In genomic region chr5:95646569-95647330, GRCh38 we compare ENCODE assay signal across 1 cellular context.
TF ChIP-seq lines count a peak whose summit lies in the region.

RFESD (plus strand) TSS chr5:95646777; CDS start chr5:95652272, 5,495 bp downstream.

TF ChIP-seq in HepG2, 621 proteins besides CTCF, POLR2A, EP300 and RAD21 (continued from another document and continues in another):
- TF ChIP-seq, protein P1, sequence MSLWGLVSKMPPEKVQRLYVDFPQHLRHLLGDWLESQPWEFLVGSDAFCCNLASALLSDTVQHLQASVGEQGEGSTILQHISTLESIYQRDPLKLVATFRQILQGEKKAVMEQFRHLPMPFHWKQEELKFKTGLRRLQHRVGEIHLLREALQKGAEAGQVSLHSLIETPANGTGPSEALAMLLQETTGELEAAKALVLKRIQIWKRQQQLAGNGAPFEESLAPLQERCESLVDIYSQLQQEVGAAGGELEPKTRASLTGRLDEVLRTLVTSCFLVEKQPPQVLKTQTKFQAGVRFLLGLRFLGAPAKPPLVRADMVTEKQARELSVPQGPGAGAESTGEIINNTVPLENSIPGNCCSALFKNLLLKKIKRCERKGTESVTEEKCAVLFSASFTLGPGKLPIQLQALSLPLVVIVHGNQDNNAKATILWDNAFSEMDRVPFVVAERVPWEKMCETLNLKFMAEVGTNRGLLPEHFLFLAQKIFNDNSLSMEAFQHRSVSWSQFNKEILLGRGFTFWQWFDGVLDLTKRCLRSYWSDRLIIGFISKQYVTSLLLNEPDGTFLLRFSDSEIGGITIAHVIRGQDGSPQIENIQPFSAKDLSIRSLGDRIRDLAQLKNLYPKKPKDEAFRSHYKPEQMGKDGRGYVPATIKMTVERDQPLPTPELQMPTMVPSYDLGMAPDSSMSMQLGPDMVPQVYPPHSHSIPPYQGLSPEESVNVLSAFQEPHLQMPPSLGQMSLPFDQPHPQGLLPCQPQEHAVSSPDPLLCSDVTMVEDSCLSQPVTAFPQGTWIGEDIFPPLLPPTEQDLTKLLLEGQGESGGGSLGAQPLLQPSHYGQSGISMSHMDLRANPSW (CRISPR knock-in tag; IDR thresholded peaks at IDR 0.05; ENCODE audit: borderline replicate concordance): peak; percentile 80; the same call in 1 of the 2 replicates
- TF ChIP-seq SMAD9 (CRISPR knock-in tag; IDR thresholded peaks at IDR 0.05): no peak
- TF ChIP-seq ZNF335 (CRISPR knock-in tag; IDR thresholded peaks at IDR 0.05): peak; percentile 64; the same call in 1 of the 2 replicates
- TF ChIP-seq ESRRA (CRISPR knock-in tag; IDR thresholded peaks at IDR 0.05; ENCODE audit: low read depth): no peak; the same call in 1 of the 2 replicates
- TF ChIP-seq, protein P2, sequence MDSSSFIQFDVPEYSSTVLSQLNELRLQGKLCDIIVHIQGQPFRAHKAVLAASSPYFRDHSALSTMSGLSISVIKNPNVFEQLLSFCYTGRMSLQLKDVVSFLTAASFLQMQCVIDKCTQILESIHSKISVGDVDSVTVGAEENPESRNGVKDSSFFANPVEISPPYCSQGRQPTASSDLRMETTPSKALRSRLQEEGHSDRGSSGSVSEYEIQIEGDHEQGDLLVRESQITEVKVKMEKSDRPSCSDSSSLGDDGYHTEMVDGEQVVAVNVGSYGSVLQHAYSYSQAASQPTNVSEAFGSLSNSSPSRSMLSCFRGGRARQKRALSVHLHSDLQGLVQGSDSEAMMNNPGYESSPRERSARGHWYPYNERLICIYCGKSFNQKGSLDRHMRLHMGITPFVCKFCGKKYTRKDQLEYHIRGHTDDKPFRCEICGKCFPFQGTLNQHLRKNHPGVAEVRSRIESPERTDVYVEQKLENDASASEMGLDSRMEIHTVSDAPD (CRISPR knock-in tag; IDR thresholded peaks at IDR 0.05): peak; percentile 85; the same call in 1 of the 2 replicates
- TF ChIP-seq ZSCAN25 (CRISPR knock-in tag; IDR thresholded peaks at IDR 0.05): peak; percentile 92
- peak; percentile 70; the same call in 1 of the 2 replicates for TF ChIP-seq ZNF563 (CRISPR knock-in tag; IDR thresholded peaks at IDR 0.05)
- TF ChIP-seq MTA1 (CRISPR knock-in tag; IDR thresholded peaks at IDR 0.05; ENCODE audit: borderline replicate concordance): peak; percentile 64; the same call in 1 of the 2 replicates
- TF ChIP-seq, protein P3, sequence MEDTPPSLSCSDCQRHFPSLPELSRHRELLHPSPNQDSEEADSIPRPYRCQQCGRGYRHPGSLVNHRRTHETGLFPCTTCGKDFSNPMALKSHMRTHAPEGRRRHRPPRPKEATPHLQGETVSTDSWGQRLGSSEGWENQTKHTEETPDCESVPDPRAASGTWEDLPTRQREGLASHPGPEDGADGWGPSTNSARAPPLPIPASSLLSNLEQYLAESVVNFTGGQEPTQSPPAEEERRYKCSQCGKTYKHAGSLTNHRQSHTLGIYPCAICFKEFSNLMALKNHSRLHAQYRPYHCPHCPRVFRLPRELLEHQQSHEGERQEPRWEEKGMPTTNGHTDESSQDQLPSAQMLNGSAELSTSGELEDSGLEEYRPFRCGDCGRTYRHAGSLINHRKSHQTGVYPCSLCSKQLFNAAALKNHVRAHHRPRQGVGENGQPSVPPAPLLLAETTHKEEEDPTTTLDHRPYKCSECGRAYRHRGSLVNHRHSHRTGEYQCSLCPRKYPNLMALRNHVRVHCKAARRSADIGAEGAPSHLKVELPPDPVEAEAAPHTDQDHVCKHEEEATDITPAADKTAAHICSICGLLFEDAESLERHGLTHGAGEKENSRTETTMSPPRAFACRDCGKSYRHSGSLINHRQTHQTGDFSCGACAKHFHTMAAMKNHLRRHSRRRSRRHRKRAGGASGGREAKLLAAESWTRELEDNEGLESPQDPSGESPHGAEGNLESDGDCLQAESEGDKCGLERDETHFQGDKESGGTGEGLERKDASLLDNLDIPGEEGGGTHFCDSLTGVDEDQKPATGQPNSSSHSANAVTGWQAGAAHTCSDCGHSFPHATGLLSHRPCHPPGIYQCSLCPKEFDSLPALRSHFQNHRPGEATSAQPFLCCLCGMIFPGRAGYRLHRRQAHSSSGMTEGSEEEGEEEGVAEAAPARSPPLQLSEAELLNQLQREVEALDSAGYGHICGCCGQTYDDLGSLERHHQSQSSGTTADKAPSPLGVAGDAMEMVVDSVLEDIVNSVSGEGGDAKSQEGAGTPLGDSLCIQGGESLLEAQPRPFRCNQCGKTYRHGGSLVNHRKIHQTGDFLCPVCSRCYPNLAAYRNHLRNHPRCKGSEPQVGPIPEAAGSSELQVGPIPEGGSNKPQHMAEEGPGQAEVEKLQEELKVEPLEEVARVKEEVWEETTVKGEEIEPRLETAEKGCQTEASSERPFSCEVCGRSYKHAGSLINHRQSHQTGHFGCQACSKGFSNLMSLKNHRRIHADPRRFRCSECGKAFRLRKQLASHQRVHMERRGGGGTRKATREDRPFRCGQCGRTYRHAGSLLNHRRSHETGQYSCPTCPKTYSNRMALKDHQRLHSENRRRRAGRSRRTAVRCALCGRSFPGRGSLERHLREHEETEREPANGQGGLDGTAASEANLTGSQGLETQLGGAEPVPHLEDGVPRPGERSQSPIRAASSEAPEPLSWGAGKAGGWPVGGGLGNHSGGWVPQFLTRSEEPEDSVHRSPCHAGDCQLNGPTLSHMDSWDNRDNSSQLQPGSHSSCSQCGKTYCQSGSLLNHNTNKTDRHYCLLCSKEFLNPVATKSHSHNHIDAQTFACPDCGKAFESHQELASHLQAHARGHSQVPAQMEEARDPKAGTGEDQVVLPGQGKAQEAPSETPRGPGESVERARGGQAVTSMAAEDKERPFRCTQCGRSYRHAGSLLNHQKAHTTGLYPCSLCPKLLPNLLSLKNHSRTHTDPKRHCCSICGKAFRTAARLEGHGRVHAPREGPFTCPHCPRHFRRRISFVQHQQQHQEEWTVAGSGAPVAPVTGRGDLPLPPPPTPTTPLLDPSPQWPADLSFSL (CRISPR knock-in tag; IDR thresholded peaks at IDR 0.05): 0 out of 2 replicates have a peak, but pooled peaks have one; percentile 34
- TF ChIP-seq ZNF512 (CRISPR knock-in tag; IDR thresholded peaks at IDR 0.05): no peak
- TF ChIP-seq ZMYM4 (CRISPR knock-in tag; IDR thresholded peaks at IDR 0.05): peak; percentile 98
- 0 out of 2 replicates have a peak, but pooled peaks have one; percentile 42 for TF ChIP-seq TBX3 (IDR thresholded peaks at IDR 0.05; ENCODE audit: borderline replicate concordance)
- 0 out of 2 replicates have a peak, but pooled peaks have one; percentile 28 for TF ChIP-seq ZNF136 (CRISPR knock-in tag; IDR thresholded peaks at IDR 0.05; ENCODE audit: low read depth)
- peak; percentile 89 for TF ChIP-seq ZNF614 (CRISPR knock-in tag; IDR thresholded peaks at IDR 0.05; ENCODE audit: borderline replicate concordance)
- peak; percentile 27; the same call in 1 of the 2 replicates for TF ChIP-seq ZNF652 (CRISPR knock-in tag; IDR thresholded peaks at IDR 0.05; ENCODE audit: borderline replicate concordance, low read depth)
- TF ChIP-seq NAIF1 (CRISPR knock-in tag; IDR thresholded peaks at IDR 0.05; ENCODE audit: borderline replicate concordance): peak; percentile 83; the same call in 1 of the 2 replicates
- TF ChIP-seq ZNF781 (CRISPR knock-in tag; IDR thresholded peaks at IDR 0.05; ENCODE audit: borderline replicate concordance, not compliant biosample characterization): peak; percentile 73
- peak; percentile 65 for TF ChIP-seq GATAD1 (CRISPR knock-in tag; IDR thresholded peaks at IDR 0.05)
- TF ChIP-seq, protein P4, sequence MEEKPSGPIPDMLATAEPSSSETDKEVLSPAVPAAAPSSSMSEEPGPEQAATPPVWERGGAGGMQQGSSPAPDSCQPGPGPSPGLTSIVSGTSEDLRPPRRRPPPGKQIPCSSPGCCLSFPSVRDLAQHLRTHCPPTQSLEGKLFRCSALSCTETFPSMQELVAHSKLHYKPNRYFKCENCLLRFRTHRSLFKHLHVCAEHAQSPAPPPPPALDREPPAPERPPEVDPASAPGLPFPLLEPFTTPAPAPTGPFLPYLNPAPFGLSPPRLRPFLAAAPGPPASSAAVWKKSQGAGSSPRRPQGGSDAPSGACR (CRISPR knock-in tag; IDR thresholded peaks at IDR 0.05): 0 out of 2 replicates have a peak, but pooled peaks have one; percentile 87
- TF ChIP-seq, protein P5, sequence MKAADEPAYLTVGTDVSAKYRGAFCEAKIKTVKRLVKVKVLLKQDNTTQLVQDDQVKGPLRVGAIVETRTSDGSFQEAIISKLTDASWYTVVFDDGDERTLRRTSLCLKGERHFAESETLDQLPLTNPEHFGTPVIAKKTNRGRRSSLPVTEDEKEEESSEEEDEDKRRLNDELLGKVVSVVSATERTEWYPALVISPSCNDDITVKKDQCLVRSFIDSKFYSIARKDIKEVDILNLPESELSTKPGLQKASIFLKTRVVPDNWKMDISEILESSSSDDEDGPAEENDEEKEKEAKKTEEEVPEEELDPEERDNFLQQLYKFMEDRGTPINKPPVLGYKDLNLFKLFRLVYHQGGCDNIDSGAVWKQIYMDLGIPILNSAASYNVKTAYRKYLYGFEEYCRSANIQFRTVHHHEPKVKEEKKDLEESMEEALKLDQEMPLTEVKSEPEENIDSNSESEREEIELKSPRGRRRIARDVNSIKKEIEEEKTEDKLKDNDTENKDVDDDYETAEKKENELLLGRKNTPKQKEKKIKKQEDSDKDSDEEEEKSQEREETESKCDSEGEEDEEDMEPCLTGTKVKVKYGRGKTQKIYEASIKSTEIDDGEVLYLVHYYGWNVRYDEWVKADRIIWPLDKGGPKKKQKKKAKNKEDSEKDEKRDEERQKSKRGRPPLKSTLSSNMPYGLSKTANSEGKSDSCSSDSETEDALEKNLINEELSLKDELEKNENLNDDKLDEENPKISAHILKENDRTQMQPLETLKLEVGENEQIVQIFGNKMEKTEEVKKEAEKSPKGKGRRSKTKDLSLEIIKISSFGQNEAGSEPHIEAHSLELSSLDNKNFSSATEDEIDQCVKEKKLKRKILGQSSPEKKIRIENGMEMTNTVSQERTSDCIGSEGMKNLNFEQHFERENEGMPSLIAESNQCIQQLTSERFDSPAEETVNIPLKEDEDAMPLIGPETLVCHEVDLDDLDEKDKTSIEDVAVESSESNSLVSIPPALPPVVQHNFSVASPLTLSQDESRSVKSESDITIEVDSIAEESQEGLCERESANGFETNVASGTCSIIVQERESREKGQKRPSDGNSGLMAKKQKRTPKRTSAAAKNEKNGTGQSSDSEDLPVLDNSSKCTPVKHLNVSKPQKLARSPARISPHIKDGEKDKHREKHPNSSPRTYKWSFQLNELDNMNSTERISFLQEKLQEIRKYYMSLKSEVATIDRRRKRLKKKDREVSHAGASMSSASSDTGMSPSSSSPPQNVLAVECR (CRISPR knock-in tag; IDR thresholded peaks at IDR 0.05; ENCODE audit: borderline replicate concordance): peak; percentile 90; the same call in 1 of the 2 replicates
- TF ChIP-seq ZSCAN20 (CRISPR knock-in tag; IDR thresholded peaks at IDR 0.05; ENCODE audit: borderline replicate concordance): 0 out of 2 replicates have a peak, but pooled peaks have one; percentile 44
- peak; percentile 75; the same call in 1 of the 2 replicates for TF ChIP-seq KDM4B (CRISPR knock-in tag; IDR thresholded peaks at IDR 0.05)
- TF ChIP-seq ZNF337 (CRISPR knock-in tag; IDR thresholded peaks at IDR 0.05; ENCODE audit: borderline replicate concordance, low read depth): peak; percentile 74; the same call in 1 of the 2 replicates
- TF ChIP-seq ASH2L (IDR thresholded peaks at IDR 0.05; ENCODE audit: insufficient read length, low read depth, low read length): peak; percentile 86
- TF ChIP-seq MTF2 (CRISPR knock-in tag; IDR thresholded peaks at IDR 0.05; ENCODE audit: borderline replicate concordance): no peak
- peak; percentile 57; the same call in 1 of the 2 replicates for TF ChIP-seq DR1 (CRISPR knock-in tag; IDR thresholded peaks at IDR 0.05)
- peak; percentile 96 for TF ChIP-seq HOMEZ (CRISPR knock-in tag; IDR thresholded peaks at IDR 0.05; ENCODE audit: low read depth)
- TF ChIP-seq JARID2 (CRISPR knock-in tag; IDR thresholded peaks at IDR 0.05; ENCODE audit: insufficient replicate concordance): peak; percentile 87
- TF ChIP-seq THAP9 (CRISPR knock-in tag; IDR thresholded peaks at IDR 0.05; ENCODE audit: borderline replicate concordance): peak; percentile 57; the same call in 1 of the 2 replicates
- peak; percentile 73; the same call in 1 of the 2 replicates for TF ChIP-seq GFI1 (CRISPR knock-in tag; IDR thresholded peaks at IDR 0.05; ENCODE audit: borderline replicate concordance)
- TF ChIP-seq ZNF556 (CRISPR knock-in tag; IDR thresholded peaks at IDR 0.05; ENCODE audit: borderline replicate concordance): peak; percentile 73; the same call in 1 of the 2 replicates
